9 cellular contexts compared by ENCODE assay signal in the genomic region with DNA sequence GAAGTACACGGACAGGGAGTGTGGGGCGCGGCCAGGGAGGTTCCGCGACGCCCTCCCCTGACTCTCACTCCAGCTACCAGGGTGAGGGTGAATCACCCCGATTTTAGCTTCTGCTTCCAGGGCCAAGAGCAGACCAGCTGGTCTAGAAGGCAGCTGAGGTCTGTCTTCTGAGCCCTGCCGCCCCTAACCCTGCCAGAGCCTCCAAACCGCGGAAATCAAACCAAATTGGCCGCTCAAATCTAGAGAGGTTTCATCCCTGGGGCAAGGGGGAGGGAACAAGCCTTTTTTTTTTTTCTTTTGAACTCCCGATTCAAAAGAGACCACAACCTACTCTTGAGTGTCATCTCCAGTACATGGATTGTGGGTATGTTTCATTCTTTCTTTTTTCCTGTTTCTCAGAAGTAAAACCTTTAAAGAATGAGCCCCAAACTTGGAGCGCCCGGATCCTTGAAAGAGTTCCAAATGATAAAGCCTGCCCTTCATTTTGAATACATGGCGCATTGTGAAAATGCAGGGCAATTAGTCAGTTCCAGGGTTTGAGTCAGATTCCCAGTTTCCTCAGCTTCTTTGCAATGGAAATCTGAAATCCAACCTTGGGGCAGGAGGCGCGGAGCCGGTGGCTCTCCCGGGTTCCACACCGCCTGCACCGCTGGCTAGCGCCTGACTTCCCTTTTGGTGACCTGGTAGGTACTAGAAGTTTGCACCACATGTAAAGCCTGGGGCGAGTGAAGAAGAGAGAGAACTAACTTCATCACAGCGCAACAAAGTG. TPM values are rescaled to one million over a fixed set of nuclear protein-coding genes. Genes with fewer than 3 reads are reported as not detected.
A peak's percentile ranks its signal among the peaks of the same experiment; 100 is the strongest.
DNase-seq lines count a peak whose midpoint lies in the region; ATAC-seq, FAIRE-seq and TF ChIP-seq lines count a peak whose summit lies in the region.
"Had no signal": no experiment of that assay in that cellular context is flagged by ENCODE, and none has a peak within 500 bp of the region (broad histone marks: within the 10 kb centered on the region; RNA-seq: fewer than 3 reads in every experiment).

No MANE protein-coding gene starts in this region.

- no peaks in the 10 kb centered on the region for H3K36me3 ChIP-seq in H7 (replicated peaks; ENCODE audit: control insufficient read depth, insufficient read depth, low read length)
- no peaks in the 10 kb centered on the region for H3K36me3 ChIP-seq in brain microvascular endothelial cell (replicated peaks)
- no peaks in the 10 kb centered on the region for H3K36me3 ChIP-seq in smooth muscle cell (ENCODE audit: low read depth)

- peaks cover 5% of the 10 kb centered on the region for H3K79me2 ChIP-seq in smooth muscle cell (ENCODE audit: low read depth)

- 1% methylated on average over 23 of the region's 24 CpGs for WGBS in smooth muscle cell (ENCODE audit: low lambda C conversion rate)

- DNase-seq in H7: peak; percentile 67
- DNase-seq in brain microvascular endothelial cell: peak; percentile 74
- DNase-seq in iris pigment epithelial cell (ENCODE audit: low read depth): peak; percentile 78
- no peak for DNase-seq in smooth muscle cell (lab: John Stamatoyannopoulos, UW; ENCODE audit: unreplicated experiment)
- DNase-seq in NCI-H446 (lab: John Stamatoyannopoulos, UW): no peak
- DNase-seq in NCI-H1092 (lab: John Stamatoyannopoulos, UW): no peak
- no peak for DNase-seq in GM19239 (ENCODE audit: insufficient read length, low spot score)
- DNase-seq: left colon had no signal

- no peaks in the 10 kb centered on the region for H4K20me1 ChIP-seq in smooth muscle cell (ENCODE audit: low read depth)

- no peak for TF ChIP-seq CTCF in brain microvascular endothelial cell (IDR thresholded peaks at IDR 0.05; ENCODE audit: low read depth, low read length, missing control alignments)
- no peak for TF ChIP-seq CTCF in smooth muscle cell (IDR thresholded peaks at IDR 0.05; ENCODE audit: borderline replicate concordance, insufficient read depth, poor library complexity, severe bottlenecking)

- peaks cover 23% of the 10 kb centered on the region for H3F3A ChIP-seq in smooth muscle cell (ENCODE audit: low read depth)

- H2AFZ ChIP-seq in smooth muscle cell (ENCODE audit: low read depth): peak overlapping the region; percentile 43

- H3K4me3 ChIP-seq in H7 (ENCODE audit: insufficient read depth, low read depth, low read length) (no peak overlapping the region), brain microvascular endothelial cell (ENCODE audit: low read depth, low read length) (peak overlapping the region; percentile 42), smooth muscle cell (peak overlapping the region; percentile 36)

- no peaks in the 10 kb centered on the region for H3K9me3 ChIP-seq in smooth muscle cell (replicated peaks; ENCODE audit: low read depth)

- ATAC-seq in GM19328 (IDR thresholded peaks at IDR 0.05; ENCODE audit: unreplicated experiment): no peak
- ATAC-seq: left colon had no signal

- H3K27me3 ChIP-seq in H7 (ENCODE audit: control insufficient read depth, insufficient read depth, low read length) (peaks cover 93% of the 10 kb centered on the region), brain microvascular endothelial cell (replicated peaks) (no peaks in the 10 kb centered on the region), smooth muscle cell (ENCODE audit: low read depth) (peaks cover 75% of the 10 kb centered on the region)

- H3K4me2 ChIP-seq in smooth muscle cell: peak overlapping the region; percentile 86

- H3K27ac ChIP-seq in brain microvascular endothelial cell (peak overlapping the region; percentile 100), smooth muscle cell (ENCODE audit: low read depth) (no peak overlapping the region)

- H3K9ac ChIP-seq in smooth muscle cell (ENCODE audit: low read depth): no peak overlapping the region

- peaks cover 60% of the 10 kb centered on the region for H3K4me1 ChIP-seq in smooth muscle cell (ENCODE audit: low read depth)

- in situ Hi-C loops in brain microvascular endothelial cell (cut with HindIII; ENCODE audit: low pct_ligation_motif_present, low sequenced_read_pairs): no loop called here

- no peak for FAIRE-seq in GM19239 (lab: Jason Lieb, UNC)

RNA-seq across cellular contexts. Expression of a gene that starts 16.5 kb away (rescaled TPM):
- total RNA-seq in H7 (2014; rRNA removed; shearing (Covaris generic)): 1.2 and 1.3 TPM in 2 replicates
- total RNA-seq in smooth muscle cell: 6.5 and 9.8 TPM in 2 replicates
- polyA plus RNA-seq in smooth muscle cell: 3.1 and 5.0 TPM in 2 replicates

Comparison
In these comparisons a context has a peak if more than half of its experiments do, and no peak if none do; other contexts are left out.
1. DNase-seq: peak in H7 (single experiment), brain microvascular endothelial cell (single experiment) and iris pigment epithelial cell (single experiment); none in smooth muscle cell (single experiment), NCI-H446 (0 of 2), NCI-H1092 (single experiment) and GM19239 (single experiment).